ENCODE assay signal across 10 cellular contexts in the genomic region with DNA sequence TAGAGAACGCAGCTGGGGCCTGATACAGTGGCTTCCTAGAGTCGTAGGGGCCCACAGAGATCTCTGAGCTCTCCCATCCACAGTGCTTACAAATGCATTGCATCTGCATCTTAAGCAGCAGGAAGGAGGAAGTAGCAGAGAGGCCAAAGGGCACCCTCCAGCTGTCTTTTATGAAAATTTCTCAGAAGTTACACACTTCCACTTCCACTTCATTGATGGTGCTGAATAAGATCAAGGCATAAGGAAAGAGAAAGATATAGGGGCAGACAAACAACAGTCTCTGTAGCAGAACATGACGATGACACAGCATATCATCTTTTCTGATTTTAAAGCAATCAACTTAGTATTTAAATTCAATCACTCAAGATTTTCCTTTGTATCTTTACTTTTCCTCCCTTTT. TPM values are rescaled to one million over a fixed set of nuclear protein-coding genes. Genes with fewer than 3 reads are reported as not detected.
A peak's percentile ranks its signal among the peaks of the same experiment; 100 is the strongest.
DNase-seq lines count a peak whose midpoint lies in the region; ATAC-seq, FAIRE-seq and TF ChIP-seq lines count a peak whose summit lies in the region.
"Had no signal": no experiment of that assay in that cellular context is flagged by ENCODE, and none has a peak within 500 bp of the region (broad histone marks: within the 10 kb centered on the region; RNA-seq: fewer than 3 reads in every experiment).

No MANE protein-coding gene starts in this region.

- peak overlapping the region; percentile 13 for H3K4me2 ChIP-seq in Karpas-422 (ENCODE audit: low read depth, low read length, poor library complexity, severe bottlenecking)

- no peaks in the 10 kb centered on the region for H3K79me2 ChIP-seq in Karpas-422 (ENCODE audit: low read length)

- TF ChIP-seq CTCF in fibroblast of villous mesenchyme (IDR thresholded peaks at IDR 0.05; ENCODE audit: insufficient read depth, low read depth, low read length), result no peak
- no peak for TF ChIP-seq CTCF in dorsolateral prefrontal cortex (IDR thresholded peaks at IDR 0.05 in 54 of 56, conservative IDR thresholded peaks at IDR 0.05 in 2 of 56; ENCODE audit: low read depth in 1 of 56, partially characterized antibody in 56 of 56)

- no peak for FAIRE-seq in GM12892 (lab: Jason Lieb, UNC)

- no peak overlapping the region for H3K27ac ChIP-seq in Karpas-422 (ENCODE audit: low read length)
- H3K27ac ChIP-seq in dorsolateral prefrontal cortex, result no peak overlapping the region
- H3K27ac ChIP-seq: skin epidermis had no signal

- H3K4me3 ChIP-seq in Karpas-422 (ENCODE audit: low read length) (no peak overlapping the region), fibroblast of villous mesenchyme (ENCODE audit: low read depth, low read length) (no peak overlapping the region), dorsolateral prefrontal cortex (no peak overlapping the region)
- H3K4me3 ChIP-seq: skin epidermis had no signal

- no peaks in the 10 kb centered on the region for H3K36me3 ChIP-seq in Karpas-422 (ENCODE audit: insufficient read depth, low read length)

- ATAC-seq in GM18508 (IDR thresholded peaks at IDR 0.05; ENCODE audit: insufficient read depth, unreplicated experiment) (peak; percentile 90), GM21619 (IDR thresholded peaks at IDR 0.05; ENCODE audit: unreplicated experiment) (peak; percentile 74)

- DNase-seq in Karpas-422 (peak; percentile 78), fibroblast of villous mesenchyme (ENCODE audit: low read depth) (peak; percentile 13), posterior cingulate gyrus (no peak), dorsolateral prefrontal cortex (no peak), NCI-H2196 (lab: John Stamatoyannopoulos, UW; ENCODE audit: unreplicated experiment) (no peak), GM12892 (ENCODE audit: insufficient read length) (no peak)
- DNase-seq: KG1 had no signal

- no peaks in the 10 kb centered on the region for H3K9me3 ChIP-seq in Karpas-422 (ENCODE audit: low read length)

- TF ChIP-seq POLR2A in GM12892 (IDR thresholded peaks at IDR 0.05; ENCODE audit: low read depth, low read length), result no peak

- peaks cover 12% of the 10 kb centered on the region for H3K4me1 ChIP-seq in Karpas-422 (ENCODE audit: low read length)

- H3K27me3 ChIP-seq in Karpas-422 (ENCODE audit: low read length), result no peaks in the 10 kb centered on the region
- peaks cover 0 to 7% (median 0%) of the 10 kb centered on the region in 45 donors for H3K27me3 ChIP-seq in dorsolateral prefrontal cortex

- no peaks in the 10 kb centered on the region for H3K9me2 ChIP-seq in Karpas-422 (replicated peaks; ENCODE audit: insufficient read depth, low read length)

- intact Hi-C loops in posterior cingulate gyrus (cut with DNase I) (loop anchor here (5.0 kb wide), 1 partner anchor 296 kb away; no protein-coding TSS in a partner anchor), dorsolateral prefrontal cortex (cut with DNase I) (no loop called here)

- no peak overlapping the region for H3K9ac ChIP-seq in Karpas-422 (ENCODE audit: low read length)

- no peaks in the 10 kb centered on the region for H4K20me1 ChIP-seq in Karpas-422 (ENCODE audit: insufficient read depth, low read depth, low read length)

- peak overlapping the region; percentile 82 for H2AFZ ChIP-seq in Karpas-422 (ENCODE audit: low read length)

RNA-seq across cellular contexts. Expression of a gene that starts 51.6 kb away (rescaled TPM):
- not detected in 2 replicates for total RNA-seq in Karpas-422 (2014; rRNA removed; shearing (Covaris generic); ENCODE audit: low replicate concordance)
- total RNA-seq in fibroblast of villous mesenchyme (7.4 and 12.1 TPM in 2 replicates), dorsolateral prefrontal cortex (10 to 100 TPM in 119 of 120 experiments, 1 to 10 TPM in 1; 9.7 to 50.2 (median 22.3) TPM)
- polyA plus RNA-seq in GM12892 (2012; ENCODE audit: missing spikeins), result not detected

RNA-seq across cellular contexts. Expression of a gene that starts 53.2 kb away (rescaled TPM):
- total RNA-seq in Karpas-422 (2014; rRNA removed; shearing (Covaris generic); ENCODE audit: low replicate concordance), result 34.0 and 35.8 TPM in 2 replicates
- total RNA-seq in fibroblast of villous mesenchyme (16.8 and 28.1 TPM in 2 replicates), dorsolateral prefrontal cortex (100 to 1,000 TPM in 1 of 120 experiments, 10 to 100 TPM in 119; 33.3 to 101 (median 67.9) TPM)
- polyA plus RNA-seq in GM12892 (2012; ENCODE audit: missing spikeins), result 42.8 TPM

Comparison
In these comparisons a context has a peak if more than half of its experiments do, and no peak if none do; other contexts are left out.
1. DNase-seq: peak in Karpas-422 (single experiment) and fibroblast of villous mesenchyme (single experiment); none in posterior cingulate gyrus (0 of 10), dorsolateral prefrontal cortex (0 of 10), NCI-H2196 (single experiment) and GM12892 (single experiment).